22 cellular contexts compared by ENCODE assay signal in the genomic region with DNA sequence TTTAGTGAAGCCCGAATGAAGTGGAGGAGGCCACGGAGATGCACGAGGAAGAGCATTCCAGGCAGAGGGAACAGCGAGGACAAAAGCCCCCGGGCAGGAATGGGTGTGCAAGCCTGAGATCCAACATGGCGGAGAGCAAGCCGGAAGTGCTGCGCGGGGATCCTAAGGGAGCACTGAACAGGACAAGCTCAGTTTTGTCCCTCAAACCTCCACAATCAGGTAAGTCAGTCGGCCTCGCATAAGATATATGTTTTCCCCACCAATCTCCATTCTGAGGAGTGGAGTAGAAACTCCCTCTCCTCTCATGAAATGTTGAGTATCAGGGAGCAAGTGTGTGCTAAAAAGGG. TPM values are rescaled to one million over a fixed set of nuclear protein-coding genes. Genes with fewer than 3 reads are reported as not detected.
DNase-seq lines count a peak whose midpoint lies in the region; ATAC-seq and TF ChIP-seq lines count a peak whose summit lies in the region.
"Had no signal": no experiment of that assay in that cellular context is flagged by ENCODE, and none has a peak within 500 bp of the region (broad histone marks: within the 10 kb centered on the region; RNA-seq: fewer than 3 reads in every experiment).

No MANE protein-coding gene starts in this region.

- H2BK12ac ChIP-seq in neuronal stem cell (ENCODE audit: low read length) = peak overlapping the region; percentile 76

- H3K27ac Mint-ChIP-seq in MCF 10A (ENCODE audit: low read depth, unreplicated experiment) (no peak overlapping the region), type B pancreatic cell (peak overlapping the region; percentile 44)
- H3K27ac Mint-ChIP-seq: activated naive CD4-positive, alpha-beta T cell treated with anti-CD3 and anti-CD28 coated beads, Interleukin-2, amount 10 ng/mL, durations not matched to agents 7 days and 5 days had no signal

- peaks cover 22% of the 10 kb centered on the region for H3K27me3 Mint-ChIP-seq in MCF 10A (ENCODE audit: insufficient read depth, unreplicated experiment)
- H3K27me3 Mint-ChIP-seq in type B pancreatic cell = peaks cover 22% of the 10 kb centered on the region

- CTCF ChIA-PET in MCF 10A (lab: Yijun Ruan, JAX) = interaction anchor here (0.8 kb wide), 1 partner anchor 32 kb away, joined by 3 read pairs; the partner anchor contains the start of gene USP22

- H3K14ac ChIP-seq in neuronal stem cell (ENCODE audit: low read length) = no peak overlapping the region

- H3K4me1 Mint-ChIP-seq in MCF 10A (ENCODE audit: insufficient read depth, unreplicated experiment) = peaks cover 6% of the 10 kb centered on the region
- H3K4me1 Mint-ChIP-seq in type B pancreatic cell (ENCODE audit: unreplicated experiment) = peaks cover 5% of the 10 kb centered on the region
- H3K4me1 Mint-ChIP-seq: activated naive CD4-positive, alpha-beta T cell treated with anti-CD3 and anti-CD28 coated beads, Interleukin-2, amount 10 ng/mL, durations not matched to agents 7 days and 5 days had no signal

- no TSS peak for BruUV-seq in MCF 10A (replicated peaks; lab: Mats Ljungman, UMichigan)

- H3K4me3 Mint-ChIP-seq in MCF 10A (ENCODE audit: unreplicated experiment) (no peak overlapping the region), type B pancreatic cell (no peak overlapping the region)
- H3K4me3 Mint-ChIP-seq: activated naive CD4-positive, alpha-beta T cell treated with anti-CD3 and anti-CD28 coated beads, Interleukin-2, amount 10 ng/mL, durations not matched to agents 7 days and 5 days had no signal

- no peak for ATAC-seq in GM18873 (IDR thresholded peaks at IDR 0.05; ENCODE audit: low FRiP score, unreplicated experiment)
- ATAC-seq in HG03565 (IDR thresholded peaks at IDR 0.05; ENCODE audit: unreplicated experiment) = no peak

- TF ChIP-seq POLR2A in breast epithelium (IDR thresholded peaks at IDR 0.05) (no peak), esophagus squamous epithelium (IDR thresholded peaks at IDR 0.05) (no peak)

- H3K9me3 ChIP-seq in breast epithelium (no peaks in the 10 kb centered on the region), esophagus squamous epithelium (no peaks in the 10 kb centered on the region), neuronal stem cell (replicated peaks in 1 of 2; ENCODE audit: control insufficient read depth in 2 of 2, insufficient read depth in 1 of 2, low read depth in 1 of 2, low read length in 2 of 2) (peaks cover 0 to 3% of the 10 kb centered on the region in 2 donors)
- H3K9me3 ChIP-seq: heart left ventricle, upper lobe of left lung had no signal

- 56 to 76% methylated on average over 10 to 11 of the region's 11 CpGs for WGBS in esophagus squamous epithelium, 2 donors
- no CpG with 5 or more reads among the region's 11 CpGs for whole genome bisulfite sequencing in neuronal stem cell (ENCODE audit: extremely low coverage in 2 of 2, insufficient read length in 2 of 2, insufficient replicate concordance in 1 of 2), 2 donors

- H3K36me3 ChIP-seq in breast epithelium (no peaks in the 10 kb centered on the region), esophagus squamous epithelium (no peaks in the 10 kb centered on the region), neuronal stem cell (replicated peaks in 1 of 2; ENCODE audit: control insufficient read depth in 2 of 2, insufficient read depth in 2 of 2, low read length in 2 of 2) (no peaks in the 10 kb centered on the region)
- H3K36me3 ChIP-seq: BLaER1, heart left ventricle, upper lobe of left lung had no signal

- H3K9ac ChIP-seq in neuronal stem cell (ENCODE audit: low read depth, low read length, poor library complexity) = no peak overlapping the region
- H3K9ac ChIP-seq: BLaER1, KMS-11 had no signal

- H3K4me1 ChIP-seq in breast epithelium (no peaks in the 10 kb centered on the region), esophagus squamous epithelium (peaks cover 0 to 12% (median 0%) of the 10 kb centered on the region in 3 donors), neuronal stem cell (ENCODE audit: control insufficient read depth in 2 of 2, insufficient read depth in 1 of 2, low read depth in 1 of 2, low read length in 2 of 2) (peaks cover 0 to 4% of the 10 kb centered on the region in 2 donors)
- H3K4me1 ChIP-seq: upper lobe of left lung had no signal

- H3K18ac ChIP-seq in neuronal stem cell (ENCODE audit: low read length) = no peak overlapping the region

- H3K4ac ChIP-seq in neuronal stem cell (ENCODE audit: low read length) = no peak overlapping the region

- H3K36me3 Mint-ChIP-seq in MCF 10A (ENCODE audit: insufficient read depth, unreplicated experiment) (peaks cover 4% of the 10 kb centered on the region), type B pancreatic cell (no peaks in the 10 kb centered on the region)
- H3K36me3 Mint-ChIP-seq: activated naive CD4-positive, alpha-beta T cell treated with anti-CD3 and anti-CD28 coated beads, Interleukin-2, amount 10 ng/mL, durations not matched to agents 7 days and 5 days had no signal

- no peaks in the 10 kb centered on the region for H3K9me3 Mint-ChIP-seq in MCF 10A (ENCODE audit: unreplicated experiment)
- H3K9me3 Mint-ChIP-seq in type B pancreatic cell = no peaks in the 10 kb centered on the region
- H3K9me3 Mint-ChIP-seq: activated naive CD4-positive, alpha-beta T cell treated with anti-CD3 and anti-CD28 coated beads, Interleukin-2, amount 10 ng/mL, durations not matched to agents 7 days and 5 days had no signal

- no peak overlapping the region for H4K8ac ChIP-seq in neuronal stem cell (ENCODE audit: low read depth, low read length)

- no peak for DNase-seq in breast epithelium (ENCODE audit: low spot score in 2 of 2)
- no peak for DNase-seq in MCF 10A (ENCODE audit: unreplicated experiment)
- no peak for DNase-seq in esophagus squamous epithelium (lab: John Stamatoyannopoulos, UW)
- no peak for DNase-seq in neuronal stem cell (ENCODE audit: low spot score)
- no peak for DNase-seq in type B pancreatic cell (ENCODE audit: extremely low spot score, unreplicated experiment)
- no peak for DNase-seq in middle frontal gyrus (ENCODE audit: extremely low spot score, low spot score)
- DNase-seq: activated CD4-positive, CD25-positive, alpha-beta regulatory T cell treated with anti-CD3 and anti-CD28 coated beads, Interleukin-2, amount 50 U/mL, for 72 hours; activated CD8-positive, alpha-beta memory T cell treated with anti-CD3 and anti-CD28 coated beads, Interleukin-2, amount 50 U/mL, for 48 hours; activated naive CD4-positive, alpha-beta T cell treated with anti-CD3 and anti-CD28 coated beads, Interleukin-2, amount 10 ng/mL, durations not matched to agents 7 days and 5 days; H7; mesendoderm; NCI-H1105; NCI-H526 treated with DMSO at 0.1 percent for 48 hours; OCI-M1; small intestine; T-helper 9 cell; upper lobe of left lung had no signal

- H2AFZ ChIP-seq in neuronal stem cell (ENCODE audit: low read length) = peak overlapping the region; percentile 46

- TF ChIP-seq CTCF in breast epithelium (IDR thresholded peaks at IDR 0.05) (no peak), MCF 10A (IDR thresholded peaks at IDR 0.05; ENCODE audit: unreplicated experiment) (no peak), esophagus squamous epithelium (IDR thresholded peaks at IDR 0.05) (no peak), type B pancreatic cell (conservative IDR thresholded peaks at IDR 0.05) (no peak)

- H2BK5ac ChIP-seq in neuronal stem cell (ENCODE audit: low read length) = no peak overlapping the region

- H2BK15ac ChIP-seq in neuronal stem cell (ENCODE audit: low read length) = no peak overlapping the region

- H3K79me1 ChIP-seq in neuronal stem cell (ENCODE audit: low read depth, low read length) = no peaks in the 10 kb centered on the region

- peak overlapping the region; percentile 69 for H2BK120ac ChIP-seq in neuronal stem cell (ENCODE audit: low read depth, low read length)

- POLR2A ChIA-PET in MCF 10A (lab: Yijun Ruan, JAX) = no interaction called here

- H3K4me3 ChIP-seq in breast epithelium (peak overlapping the region in 2 of 3 donors; percentile 17 to 43), esophagus squamous epithelium (no peak overlapping the region), neuronal stem cell (ENCODE audit: low read length in 2 of 2) (no peak overlapping the region)
- H3K4me3 ChIP-seq: BLaER1, upper lobe of left lung had no signal

- H3K4me2 ChIP-seq in neuronal stem cell (ENCODE audit: insufficient read depth, low read length, poor library complexity, severe bottlenecking) = no peak overlapping the region
- H3K4me2 ChIP-seq: BLaER1, KMS-11 had no signal

- H3K27ac ChIP-seq in breast epithelium = peak overlapping the region; percentile 54 to 77
- H3K27ac ChIP-seq in esophagus squamous epithelium = peak overlapping the region in 3 of 4 donors; percentile 33 to 70 (median 70)
- no peak overlapping the region for H3K27ac ChIP-seq in neuronal stem cell (replicated peaks; ENCODE audit: low read length)
- H3K27ac ChIP-seq: BLaER1, KMS-11, upper lobe of left lung had no signal

- no peak overlapping the region for H2AK5ac ChIP-seq in neuronal stem cell (ENCODE audit: low read depth, low read length)

- no peak overlapping the region for H3K23ac ChIP-seq in neuronal stem cell (ENCODE audit: low read depth, low read length, poor library complexity)

- no peak overlapping the region for H4K91ac ChIP-seq in neuronal stem cell (ENCODE audit: low read depth, low read length, poor library complexity)

- intact Hi-C loops in breast epithelium (cut with DNase I; ENCODE audit: low total_unique reads) = no loop called here
- intact Hi-C loops in MCF 10A (cut with micrococcal nuclease) = no loop called here
- intact Hi-C loops in esophagus squamous epithelium (cut with DNase I) = no loop called here

- H3K27me3 ChIP-seq in breast epithelium (no peaks in the 10 kb centered on the region), esophagus squamous epithelium (no peaks in the 10 kb centered on the region), neuronal stem cell (ENCODE audit: control insufficient read depth in 3 of 3, insufficient read depth in 3 of 3, low read depth in 1 of 3, low read length in 3 of 3) (peaks cover 0 to 9% (median 0%) of the 10 kb centered on the region in 3 experiments)
- H3K27me3 ChIP-seq: BLaER1, heart left ventricle, upper lobe of left lung had no signal

RNA-seq across cellular contexts. Expression of gene USP22, which starts 32.9 kb away (rescaled TPM):
- total RNA-seq in breast epithelium = 100 to 1,000 TPM; 115 to 156 (median 139) TPM
- 146 and 157 TPM in 2 replicates for total RNA-seq in MCF 10A (2022)
- total RNA-seq in esophagus squamous epithelium = 10 to 100 TPM; 61.7 to 91.2 (median 78.0) TPM
- 144 TPM for polyA plus RNA-seq in neuronal stem cell (2013, experiment 1 of 2)
- polyA plus RNA-seq in neuronal stem cell (2013, experiment 2 of 2) = 140 TPM
- 221 and 279 TPM in 2 replicates for total RNA-seq in type B pancreatic cell (ENCODE audit: low replicate concordance)

RNA-seq across cellular contexts. Expression of gene DHRS7B, which starts 51.1 kb away (rescaled TPM):
- 10 to 100 TPM; 53.7 to 64.0 (median 60.9) TPM for total RNA-seq in breast epithelium
- 18.0 and 21.6 TPM in 2 replicates for total RNA-seq in MCF 10A (2022)
- total RNA-seq in esophagus squamous epithelium = 10 to 100 TPM; 18.8 to 32.4 (median 22.3) TPM
- polyA plus RNA-seq in neuronal stem cell (2013, experiment 1 of 2) = 23.9 TPM
- polyA plus RNA-seq in neuronal stem cell (2013, experiment 2 of 2) = 26.1 TPM
- total RNA-seq in type B pancreatic cell (ENCODE audit: low replicate concordance) = 17.5 and 24.5 TPM in 2 replicates

Comparison
In these comparisons a context has a peak if more than half of its experiments do, and no peak if none do; other contexts are left out.
1. H3K4me3 ChIP-seq: peak in breast epithelium (2 of 3); none in esophagus squamous epithelium (0 of 4) and neuronal stem cell (0 of 2).